In the genomic region with DNA sequence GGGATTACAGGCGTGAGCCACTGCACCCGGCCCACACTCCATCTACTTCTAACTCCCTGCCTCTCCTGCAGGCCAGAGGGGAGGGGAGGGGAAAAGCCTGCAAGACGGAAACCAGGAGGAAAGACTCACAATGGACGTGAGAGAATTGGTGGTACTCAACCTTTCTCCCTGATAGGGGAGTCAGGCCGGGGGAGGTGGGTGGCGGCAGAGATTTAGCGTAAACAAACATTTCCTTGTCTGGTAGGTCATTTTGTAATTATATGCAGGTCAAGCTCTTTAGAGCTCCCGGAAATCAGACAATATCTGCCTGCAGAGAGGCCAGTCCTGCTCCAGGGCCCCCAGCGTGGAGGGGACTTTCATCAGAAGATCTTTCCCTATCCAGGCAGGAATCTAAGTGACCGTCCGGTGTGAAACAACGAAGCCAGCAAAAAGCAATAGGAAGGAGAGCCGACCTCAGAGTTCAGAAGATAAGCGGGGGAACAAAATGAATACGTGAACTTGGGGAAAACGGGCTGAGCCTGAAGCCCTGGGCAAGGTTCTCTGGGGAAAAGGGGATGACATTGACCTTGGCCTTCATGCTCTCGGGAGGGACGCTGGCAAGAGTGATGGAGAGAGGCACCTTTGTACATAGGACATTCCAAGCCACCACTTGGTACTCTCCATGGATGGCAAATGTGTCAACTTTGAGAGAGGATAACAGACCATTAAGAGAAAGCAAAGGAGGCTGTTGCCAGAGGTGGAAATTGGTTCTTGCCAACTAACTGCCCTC, we compare ENCODE assay signal across 15 cellular contexts.
DNase-seq lines count a peak whose midpoint lies in the region; ATAC-seq and TF ChIP-seq lines count a peak whose summit lies in the region.
"Had no signal": no experiment of that assay in that cellular context is flagged by ENCODE, and none has a peak within 500 bp of the region (broad histone marks: within the 10 kb centered on the region; RNA-seq: fewer than 3 reads in every experiment).

No MANE protein-coding gene starts in this region.

- TF ChIP-seq CTCF in GM23338 (conservative IDR thresholded peaks at IDR 0.05; ENCODE audit: low read depth in 2 of 2), result no peak
- no peak for TF ChIP-seq CTCF in parathyroid adenoma (IDR thresholded peaks at IDR 0.05)

- peaks cover 6% of the 10 kb centered on the region; the same call in 2 of the 3 replicates for H3K4me1 Mint-ChIP-seq in GM23338

- H3K9me3 Mint-ChIP-seq in GM23338, result no peaks in the 10 kb centered on the region

- H3K27ac ChIP-seq in GM23338 (ENCODE audit: low read depth), result no peak overlapping the region
- peak overlapping the region; percentile 42 for H3K27ac ChIP-seq in parathyroid adenoma

- H3K9me2 ChIP-seq in GM23338 (ENCODE audit: insufficient read depth), result no peaks in the 10 kb centered on the region

- ATAC-seq in GM23338, result no peak
- ATAC-seq: HCT116, SK-N-SH treated with all-trans-retinoic acid at 6 μM for 48 hours had no signal

- no peaks in the 10 kb centered on the region for H3K79me2 ChIP-seq in GM23338 (replicated peaks; ENCODE audit: insufficient read depth)
- H3K79me2 ChIP-seq in parathyroid adenoma, result no peaks in the 10 kb centered on the region

- DNase-seq in GM23338 (ENCODE audit: low spot score), result no peak
- DNase-seq in islet precursor cell, result peak; percentile 64
- DNase-seq in SIG-M5 treated with dmso at 0.1 percent for 504 hours (lab: John Stamatoyannopoulos, UW; ENCODE audit: unreplicated experiment), result no peak
- DNase-seq in T-helper 1 cell, result no peak
- no peak for DNase-seq in stimulated activated CD4-positive, alpha-beta T cell treated with anti-CD3 and anti-CD28 coated beads, Interleukin-12 subunit alpha, Interleukin-12 subunit beta, amount 100 ng/mL, for 4 hours
- DNase-seq: activated gamma-delta T cell treated with Interleukin-2 at 50 U/mL for 16 hours, C1 segment of cervical spinal cord, DMS153, NCI-H1417 treated with DMSO at 0.1 percent for 48 hours, NCI-H446 treated with DMSO at 0.1 percent for 48 hours, thyroid gland had no signal

- no peak overlapping the region for H3K9ac ChIP-seq in parathyroid adenoma

- no peak overlapping the region for H3K4me2 ChIP-seq in GM23338
- H3K4me2 ChIP-seq in parathyroid adenoma (ENCODE audit: low read length), result no peak overlapping the region

- H2AFZ ChIP-seq in GM23338 (peak overlapping the region; percentile 81; the same call in 1 of the 2 replicates), parathyroid adenoma (no peak overlapping the region)

- H3K27me3 ChIP-seq in GM23338 (ENCODE audit: insufficient read depth) (no peaks in the 10 kb centered on the region), parathyroid adenoma (ENCODE audit: control insufficient read depth, insufficient read depth, low read length) (no peaks in the 10 kb centered on the region)
- H3K27me3 ChIP-seq: thyroid gland had no signal

- H3K4me1 ChIP-seq in GM23338 (ENCODE audit: insufficient read depth), result no peaks in the 10 kb centered on the region; the same call in 1 of the 2 replicates
- H3K4me1 ChIP-seq in parathyroid adenoma, result no peaks in the 10 kb centered on the region

- H3K27me3 Mint-ChIP-seq in GM23338 (ENCODE audit: insufficient read depth, low read depth, poor library complexity), result peaks cover 10% of the 10 kb centered on the region

- no peaks in the 10 kb centered on the region for H3K36me3 Mint-ChIP-seq in GM23338 (ENCODE audit: low read depth)

- no peak overlapping the region; the same call in 1 of the 2 replicates for H3K27ac Mint-ChIP-seq in GM23338

- no peaks in the 10 kb centered on the region for H3K9me3 ChIP-seq in parathyroid adenoma (ENCODE audit: control insufficient read depth, low read length)
- H3K9me3 ChIP-seq: thyroid gland had no signal

- H4K20me1 ChIP-seq in GM23338 (replicated peaks; ENCODE audit: insufficient read depth), result no peaks in the 10 kb centered on the region

- H3K4me3 Mint-ChIP-seq in GM23338, result no peak overlapping the region

- no peaks in the 10 kb centered on the region for H3K36me3 ChIP-seq in GM23338 (ENCODE audit: insufficient read depth)
- H3K36me3 ChIP-seq in parathyroid adenoma (ENCODE audit: control insufficient read depth, insufficient read depth, low read length), result no peaks in the 10 kb centered on the region
- H3K36me3 ChIP-seq: thyroid gland had no signal

- H3K4me3 ChIP-seq in GM23338, result no peak overlapping the region
- H3K4me3 ChIP-seq in parathyroid adenoma (ENCODE audit: low read depth, low read length), result no peak overlapping the region
- H3K4me3 ChIP-seq: thyroid gland had no signal

- no peaks in the 10 kb centered on the region for H3F3A ChIP-seq in GM23338 (replicated peaks; ENCODE audit: low read depth)

TF ChIP-seq in GM23338, 12 proteins besides CTCF, POLR2A, EP300 and RAD21 (continues in another document):
- TF ChIP-seq STAT1 (IDR thresholded peaks at IDR 0.05; ENCODE audit: unreplicated experiment) (no peak), CREB1 (CRISPR knock-in tag; IDR thresholded peaks at IDR 0.05; ENCODE audit: low read depth) (no peak), ZNF114 (CRISPR knock-in tag; IDR thresholded peaks at IDR 0.05) (no peak), NANOG (IDR thresholded peaks at IDR 0.05; ENCODE audit: borderline replicate concordance) (no peak), POLR2AphosphoS5 (IDR thresholded peaks at IDR 0.05; ENCODE audit: low read depth) (no peak), JUNB (IDR thresholded peaks at IDR 0.05; ENCODE audit: unreplicated experiment) (no peak), ZNF331 (CRISPR knock-in tag; IDR thresholded peaks at IDR 0.05; ENCODE audit: low read depth) (no peak)

TF ChIP-seq in PFSK-1, 5 proteins besides CTCF, POLR2A, EP300 and RAD21:
- TF ChIP-seq TAF1 (IDR thresholded peaks at IDR 0.05; ENCODE audit: borderline replicate concordance, insufficient read depth, low read length) (no peak), FOXP2 (optimal IDR thresholded peaks at IDR 0.05; ENCODE audit: borderline replicate concordance, extremely low read depth, extremely low read length, insufficient read depth) (no peak), REST (IDR thresholded peaks at IDR 0.05; ENCODE audit: insufficient read depth in 1 of 2, low read depth in 2 of 2, low read length in 2 of 2) (peak in 1 of 2 experiments; percentile 47; a peak in 1 of 4 replicates), POLR2AphosphoS5 (IDR thresholded peaks at IDR 0.05; ENCODE audit: low read depth, low read length) (peak; percentile 32; the same call in 1 of the 2 replicates)
